ENCODE assay signal across 9 cellular contexts in genomic region chr1:223670458-223671159, GRCh38. TPM values are rescaled to one million over a fixed set of nuclear protein-coding genes. Genes with fewer than 3 reads are reported as not detected.
DNase-seq lines count a peak whose midpoint lies in the region; ATAC-seq and TF ChIP-seq lines count a peak whose summit lies in the region.
"Had no signal": no experiment of that assay in that cellular context is flagged by ENCODE, and none has a peak within 500 bp of the region (broad histone marks: within the 10 kb centered on the region; RNA-seq: fewer than 3 reads in every experiment).

No MANE protein-coding gene starts in this region.

- H3K9me3 ChIP-seq in SK-N-SH (no peaks in the 10 kb centered on the region), smooth muscle cell (replicated peaks; ENCODE audit: low read depth) (no peaks in the 10 kb centered on the region)

- WGBS in SK-N-SH (ENCODE audit: low lambda C conversion rate), result 43% methylated on average over 7 of the region's 7 CpGs
- 56% methylated on average over 7 of the region's 7 CpGs for WGBS in smooth muscle cell (ENCODE audit: low lambda C conversion rate)

- H3K9me2 ChIP-seq in SK-N-SH, result no peaks in the 10 kb centered on the region

- no peaks in the 10 kb centered on the region for H3F3A ChIP-seq in SK-N-SH (replicated peaks; ENCODE audit: insufficient read depth)
- no peaks in the 10 kb centered on the region for H3F3A ChIP-seq in smooth muscle cell (ENCODE audit: low read depth)

- peak; percentile 54 for TF ChIP-seq RAD21 in SK-N-SH (IDR thresholded peaks at IDR 0.05; ENCODE audit: low read length)

- H3K27ac ChIP-seq in SK-N-SH (ENCODE audit: low read depth in 2 of 2, low read length in 1 of 2) (no peak overlapping the region), smooth muscle cell (ENCODE audit: low read depth) (no peak overlapping the region)

- H2AFZ ChIP-seq in SK-N-SH (ENCODE audit: low read depth) (no peak overlapping the region), smooth muscle cell (ENCODE audit: low read depth) (no peak overlapping the region)

- H3K79me2 ChIP-seq in SK-N-SH (ENCODE audit: insufficient read depth), result no peaks in the 10 kb centered on the region
- H3K79me2 ChIP-seq in smooth muscle cell (ENCODE audit: low read depth), result no peaks in the 10 kb centered on the region

- H3K36me3 ChIP-seq in SK-N-SH (replicated peaks in 1 of 2; ENCODE audit: control insufficient read depth in 1 of 2, insufficient read depth in 2 of 2, low read length in 1 of 2), result no peaks in the 10 kb centered on the region
- no peaks in the 10 kb centered on the region for H3K36me3 ChIP-seq in smooth muscle cell (ENCODE audit: low read depth)

- POLR2A ChIA-PET in SK-N-SH (lab: Yijun Ruan, JAX), result no interaction called here

- H3K9ac ChIP-seq in SK-N-SH (no peak overlapping the region), smooth muscle cell (ENCODE audit: low read depth) (no peak overlapping the region)

- TF ChIP-seq CTCF in SK-N-SH (IDR thresholded peaks at IDR 0.05) (peak; percentile 53), foreskin fibroblast (IDR thresholded peaks at IDR 0.05; ENCODE audit: low read depth, low read length) (peak; percentile 44), smooth muscle cell (IDR thresholded peaks at IDR 0.05; ENCODE audit: borderline replicate concordance, insufficient read depth, poor library complexity, severe bottlenecking) (peak; percentile 51)

- ATAC-seq in GM21515 (IDR thresholded peaks at IDR 0.05; ENCODE audit: unreplicated experiment) (no peak), GM19397 (IDR thresholded peaks at IDR 0.05; ENCODE audit: unreplicated experiment) (no peak), HG03196 (IDR thresholded peaks at IDR 0.05; ENCODE audit: unreplicated experiment) (no peak)

- CTCF ChIA-PET in SK-N-SH (lab: Yijun Ruan, JAX), result interaction anchor here (0.5 to 4.5 kb wide), 7 partner anchors 11 to 541 kb away, joined by 3 to 17 read pairs (median 3); no protein-coding TSS in a partner anchor

- peak; percentile 66 for DNase-seq in DMS 273 (lab: John Stamatoyannopoulos, UW; ENCODE audit: unreplicated experiment)
- peak; percentile 49 for DNase-seq in HCEC 1CT
- DNase-seq in SK-N-SH, result peak; percentile 46
- peak; percentile 46 to 78 for DNase-seq in foreskin fibroblast
- no peak for DNase-seq in smooth muscle cell (lab: John Stamatoyannopoulos, UW; ENCODE audit: unreplicated experiment)

- H3K4me2 ChIP-seq in SK-N-SH, result no peak overlapping the region
- no peak overlapping the region for H3K4me2 ChIP-seq in smooth muscle cell

- no peak for TF ChIP-seq EP300 in SK-N-SH (IDR thresholded peaks at IDR 0.05; ENCODE audit: borderline replicate concordance in 1 of 2, low read depth in 1 of 2, low read length in 1 of 2)

- H3K4me3 ChIP-seq in SK-N-SH (ENCODE audit: low read depth in 2 of 2, low read length in 1 of 2), result no peak overlapping the region
- H3K4me3 ChIP-seq in foreskin fibroblast (ENCODE audit: low read depth in 1 of 2, low read length in 2 of 2), result no peak overlapping the region
- no peak overlapping the region for H3K4me3 ChIP-seq in smooth muscle cell

- H3K4me1 ChIP-seq in SK-N-SH (ENCODE audit: control insufficient read depth in 1 of 2, insufficient read depth in 2 of 2, low read depth in 1 of 2, low read length in 1 of 2) (no peaks in the 10 kb centered on the region), smooth muscle cell (ENCODE audit: low read depth) (no peaks in the 10 kb centered on the region)

- no peaks in the 10 kb centered on the region; the same call in 1 of the 2 replicates for H3K27me3 ChIP-seq in SK-N-SH (ENCODE audit: insufficient read depth)
- no peaks in the 10 kb centered on the region for H3K27me3 ChIP-seq in smooth muscle cell (ENCODE audit: low read depth)

- H4K20me1 ChIP-seq in SK-N-SH (ENCODE audit: insufficient read depth), result no peaks in the 10 kb centered on the region
- no peaks in the 10 kb centered on the region for H4K20me1 ChIP-seq in smooth muscle cell (ENCODE audit: low read depth)

TF ChIP-seq in SK-N-SH, 30 proteins besides CTCF, POLR2A, EP300 and RAD21:
- TF ChIP-seq NFIC (IDR thresholded peaks at IDR 0.05; ENCODE audit: borderline replicate concordance), result no peak
- no peak for TF ChIP-seq REST (IDR thresholded peaks at IDR 0.05; ENCODE audit: low read depth, low read length)
- TF ChIP-seq EZH2phosphoT487 (IDR thresholded peaks at IDR 0.05; ENCODE audit: borderline replicate concordance, low read depth), result no peak
- TF ChIP-seq SMC3 (IDR thresholded peaks at IDR 0.05; ENCODE audit: low read depth, low read length), result no peak
- no peak for TF ChIP-seq PBX3 (IDR thresholded peaks at IDR 0.05)
- TF ChIP-seq ELF1 (IDR thresholded peaks at IDR 0.05), result no peak
- TF ChIP-seq NRF1 (IDR thresholded peaks at IDR 0.05; ENCODE audit: low read depth, low read length), result no peak
- no peak for TF ChIP-seq POLR2AphosphoS5 (IDR thresholded peaks at IDR 0.05; ENCODE audit: low read depth, low read length)
- no peak for TF ChIP-seq USF2 (IDR thresholded peaks at IDR 0.05; ENCODE audit: borderline replicate concordance, low read depth, low read length)
TF ChIP-seq in SK-N-SH: peak in this region for 0.

RNA-seq across cellular contexts. Expression of gene CAPN8, which starts 5.1 kb away (rescaled TPM):
- not detected in 2 replicates for polyA plus RNA-seq in SK-N-SH (2012; rRNA removed)
- polyA plus RNA-seq in SK-N-SH (2012; cell fraction: cytosol; rRNA removed), result not detected in 2 replicates
- polyA plus RNA-seq in SK-N-SH (2012; cell fraction: nucleus; rRNA removed), result 0.04 and 0.11 TPM in 2 replicates
- total RNA-seq in smooth muscle cell, result not detected in 2 replicates
- polyA plus RNA-seq in smooth muscle cell, result 0.74 TPM in 1 of 2 replicates, not detected in the other
- total RNA-seq: mononuclear cell had no signal

RNA-seq across cellular contexts. Expression of gene CAPN2, which starts 41.7 kb away (rescaled TPM):
- polyA plus RNA-seq in SK-N-SH (2012; rRNA removed), result 208 and 209 TPM in 2 replicates
- 177 and 181 TPM in 2 replicates for polyA plus RNA-seq in SK-N-SH (2012; cell fraction: cytosol; rRNA removed)
- 432 and 454 TPM in 2 replicates for polyA plus RNA-seq in SK-N-SH (2012; cell fraction: nucleus; rRNA removed)
- total RNA-seq in smooth muscle cell, result 213 and 229 TPM in 2 replicates
- 182 and 210 TPM in 2 replicates for polyA plus RNA-seq in smooth muscle cell
